15 cellular contexts compared by ENCODE assay signal in genomic region chr4:40446785-40447184, GRCh38.
DNase-seq lines count a peak whose midpoint lies in the region; ATAC-seq and TF ChIP-seq lines count a peak whose summit lies in the region.
"Had no signal": no experiment of that assay in that cellular context is flagged by ENCODE, and none has a peak within 500 bp of the region (broad histone marks: within the 10 kb centered on the region; RNA-seq: fewer than 3 reads in every experiment).

No MANE protein-coding gene starts in this region.

- no peak for TF ChIP-seq EP300 in transverse colon (IDR thresholded peaks at IDR 0.05; ENCODE audit: low read depth)

- no peak overlapping the region for H2AFZ ChIP-seq in smooth muscle cell (ENCODE audit: low read depth)

- no peak overlapping the region for H3K4me2 ChIP-seq in smooth muscle cell
- H3K4me2 ChIP-seq: BLaER1 treated with 17β-estradiol and CSF1 and Interleukin-3, amounts not matched to agents 10 nM and 100 nM had no signal

- H3K4me1 ChIP-seq in smooth muscle cell (ENCODE audit: low read depth) (no peaks in the 10 kb centered on the region), transverse colon (peaks cover 4 to 74% (median 37%) of the 10 kb centered on the region in 4 donors)

- intact Hi-C loops in transverse colon (cut with DNase I; ENCODE audit: low total_unique reads): no loop called here

- H3K9ac ChIP-seq in smooth muscle cell (ENCODE audit: low read depth): no peak overlapping the region
- H3K9ac ChIP-seq: BLaER1 treated with 17β-estradiol and CSF1 and Interleukin-3, amounts not matched to agents 10 nM and 100 nM had no signal

- TF ChIP-seq CTCF in smooth muscle cell (IDR thresholded peaks at IDR 0.05; ENCODE audit: borderline replicate concordance, insufficient read depth, poor library complexity, severe bottlenecking) (no peak), transverse colon (IDR thresholded peaks at IDR 0.05) (no peak)

- H3F3A ChIP-seq in smooth muscle cell (ENCODE audit: low read depth): no peaks in the 10 kb centered on the region

- no peaks in the 10 kb centered on the region for H3K9me3 ChIP-seq in smooth muscle cell (replicated peaks; ENCODE audit: low read depth)
- no peaks in the 10 kb centered on the region for H3K9me3 ChIP-seq in transverse colon
- H3K9me3 ChIP-seq: BLaER1 treated with 17β-estradiol and CSF1 and Interleukin-3, amounts not matched to agents 10 nM and 100 nM; thoracic aorta had no signal

- no peak for TF ChIP-seq POLR2A in transverse colon (IDR thresholded peaks at IDR 0.05)

- H3K27ac ChIP-seq in smooth muscle cell (ENCODE audit: low read depth) (peak overlapping the region; percentile 52), transverse colon (peak overlapping the region in 1 of 4 donors; percentile 51)
- H3K27ac ChIP-seq: BLaER1 treated with 17β-estradiol and CSF1 and Interleukin-3, amounts not matched to agents 10 nM and 100 nM; thoracic aorta had no signal

- no peaks in the 10 kb centered on the region for H3K79me2 ChIP-seq in smooth muscle cell (ENCODE audit: low read depth)

- H3K36me3 ChIP-seq in smooth muscle cell (ENCODE audit: low read depth): no peaks in the 10 kb centered on the region
- H3K36me3 ChIP-seq in transverse colon: no peaks in the 10 kb centered on the region
- H3K36me3 ChIP-seq: thoracic aorta had no signal

- no peaks in the 10 kb centered on the region for H4K20me1 ChIP-seq in smooth muscle cell (ENCODE audit: low read depth)

- H3K4me3 ChIP-seq in smooth muscle cell (no peak overlapping the region), transverse colon (no peak overlapping the region)
- H3K4me3 ChIP-seq: BLaER1 treated with 17β-estradiol and CSF1 and Interleukin-3, amounts not matched to agents 10 nM and 100 nM; thoracic aorta had no signal

- in situ Hi-C loops in transverse colon (cut with MboI; ENCODE audit: low pct_ligation_motif_present in 1 of 4, low pct_unique_long_range_greater_than_20kb in 1 of 4, low sequenced_read_pairs in 3 of 4): no loop called here

- no peaks in the 10 kb centered on the region for H3K27me3 ChIP-seq in smooth muscle cell (ENCODE audit: low read depth)
- no peaks in the 10 kb centered on the region for H3K27me3 ChIP-seq in transverse colon
- H3K27me3 ChIP-seq: BLaER1 treated with 17β-estradiol and CSF1 and Interleukin-3, amounts not matched to agents 10 nM and 100 nM had no signal

- DNase-seq in NCI-H2196 (lab: John Stamatoyannopoulos, UW; ENCODE audit: unreplicated experiment) (peak; percentile 14), amniotic epithelial cell (ENCODE audit: low read depth) (peak; percentile 44), islet precursor cell (peak; percentile 58), smooth muscle cell (lab: John Stamatoyannopoulos, UW; ENCODE audit: unreplicated experiment) (no peak), transverse colon (no peak), DMS79 (lab: John Stamatoyannopoulos, UW) (no peak)
- DNase-seq: activated naive CD8-positive, alpha-beta T cell treated with anti-CD3 and anti-CD28 coated beads, Interleukin-2, amount 50 U/mL, for 24 hours; DMS153; effector CD4-positive, alpha-beta T cell; H9; SHP77; T-helper 2 cell had no signal

- no peak for ATAC-seq in GM18520 (IDR thresholded peaks at IDR 0.05; ENCODE audit: unreplicated experiment)
- ATAC-seq: activated naive CD8-positive, alpha-beta T cell treated with anti-CD3 and anti-CD28 coated beads, Interleukin-2, amount 50 U/mL, for 24 hours had no signal

Comparison
In these comparisons a context has a peak if more than half of its experiments do, and no peak if none do; other contexts are left out.
1. DNase-seq: peak in NCI-H2196 (single experiment), amniotic epithelial cell (single experiment) and islet precursor cell (single experiment); none in smooth muscle cell (single experiment), transverse colon (single experiment) and DMS79 (single experiment).